11 cellular contexts compared by ENCODE assay signal in the genomic region with DNA sequence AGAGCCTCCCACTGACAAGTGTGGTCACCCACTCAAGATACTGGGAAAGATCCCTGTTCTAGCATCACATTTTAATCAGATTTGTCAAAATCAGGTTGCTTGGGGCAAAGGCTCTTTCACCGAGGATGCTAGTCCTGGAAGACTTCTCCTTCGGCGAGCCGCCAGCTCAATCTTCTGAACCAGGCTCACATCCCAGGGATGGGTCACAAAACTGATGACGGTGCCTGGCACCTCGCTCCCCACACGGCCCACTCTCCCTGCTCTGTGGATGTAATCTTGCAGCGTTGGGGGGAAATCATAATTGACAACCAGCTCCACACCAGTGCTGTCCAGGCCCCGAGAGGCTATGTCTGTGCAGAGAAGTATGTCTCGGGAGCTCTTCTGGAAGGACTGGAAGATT. TPM values are rescaled to one million over a fixed set of nuclear protein-coding genes. Genes with fewer than 3 reads are reported as not detected.
DNase-seq lines count a peak whose midpoint lies in the region; ATAC-seq and TF ChIP-seq lines count a peak whose summit lies in the region.
"Had no signal": no experiment of that assay in that cellular context is flagged by ENCODE, and none has a peak within 500 bp of the region (broad histone marks: within the 10 kb centered on the region; RNA-seq: fewer than 3 reads in every experiment).

No MANE protein-coding gene starts in this region.

- H2AFZ ChIP-seq in Loucy (ENCODE audit: low read length) (no peak overlapping the region), neuron (ENCODE audit: low read depth, low read length) (no peak overlapping the region)

- H3K36me3 ChIP-seq in CD4-positive, alpha-beta memory T cell (ENCODE audit: insufficient read depth, low read length): peaks cover 9% of the 10 kb centered on the region
- H3K36me3 ChIP-seq in Loucy (ENCODE audit: insufficient read depth, low read length): no peaks in the 10 kb centered on the region
- H3K36me3 ChIP-seq in duodenal mucosa (ENCODE audit: control insufficient read depth in 1 of 2, insufficient read depth in 2 of 2, low read length in 2 of 2): peaks cover 0 to 8% of the 10 kb centered on the region in 2 donors
- H3K36me3 ChIP-seq in neuron (ENCODE audit: insufficient read depth, low read length): peaks cover 14% of the 10 kb centered on the region

- peaks cover 4% of the 10 kb centered on the region for H4K20me1 ChIP-seq in Loucy (ENCODE audit: insufficient read depth, low read length, poor library complexity, severe bottlenecking)

- no peak for DNase-seq in CD4-positive, alpha-beta memory T cell
- DNase-seq in caudate nucleus (lab: John Stamatoyannopoulos, UW): no peak
- DNase-seq in head of caudate nucleus: no peak
- DNase-seq in globus pallidus (ENCODE audit: low spot score): no peak
- DNase-seq: amniotic stem cell; NCI-H69; stimulated activated CD4-positive, alpha-beta T cell treated with anti-CD3 and anti-CD28 coated beads, Interleukin-4, amount 100 ng/mL, for 1 hour had no signal

- H3K4me2 ChIP-seq in Loucy (ENCODE audit: low read depth, low read length, poor library complexity, severe bottlenecking): peak overlapping the region; percentile 92

- H3F3A ChIP-seq in Loucy (ENCODE audit: low read depth): no peaks in the 10 kb centered on the region

- H3K36me3 Mint-ChIP-seq in CD4-positive, alpha-beta memory T cell: peaks cover 3 to 16% of the 10 kb centered on the region in 2 donors

- no peak for TF ChIP-seq CTCF in Loucy (conservative IDR thresholded peaks at IDR 0.05; ENCODE audit: low read length)

- no peaks in the 10 kb centered on the region for H3K9me3 ChIP-seq in CD4-positive, alpha-beta memory T cell (ENCODE audit: control insufficient read depth in 1 of 2, low read length in 2 of 2)
- H3K9me3 ChIP-seq in Loucy (ENCODE audit: insufficient read depth, low read depth, low read length) (no peaks in the 10 kb centered on the region), duodenal mucosa (ENCODE audit: control insufficient read depth in 1 of 2, low read length in 2 of 2) (no peaks in the 10 kb centered on the region), neuron (ENCODE audit: low read length) (no peaks in the 10 kb centered on the region)

- POLR2A ChIA-PET in CD4-positive, alpha-beta memory T cell (lab: Charles Lee; ENCODE audit: partially characterized antibody): interaction anchor here (0.6 to 4.9 kb wide), 9 partner anchors 15 to 129 kb away, joined by 3 to 95 read pairs (median 7); a partner anchor contains a TSS

- peaks cover 30% of the 10 kb centered on the region for H3K4me1 ChIP-seq in CD4-positive, alpha-beta memory T cell (ENCODE audit: insufficient read depth, low read length)
- H3K4me1 ChIP-seq in Loucy (ENCODE audit: insufficient read depth, low read length, poor library complexity, severe bottlenecking) (peaks cover 26% of the 10 kb centered on the region), duodenal mucosa (ENCODE audit: control insufficient read depth in 1 of 2, insufficient read depth in 2 of 2, low read length in 2 of 2) (peaks cover 14 to 27% of the 10 kb centered on the region in 2 donors), neuron (ENCODE audit: insufficient read depth, low read length) (peaks cover 21% of the 10 kb centered on the region)

- peaks cover 39% of the 10 kb centered on the region for H3K79me2 ChIP-seq in Loucy (ENCODE audit: insufficient read depth, low read length)

- H3K9ac ChIP-seq in Loucy (ENCODE audit: low read depth, low read length, poor library complexity, severe bottlenecking): peak overlapping the region; percentile 87
- no peak overlapping the region for H3K9ac ChIP-seq in duodenal mucosa (ENCODE audit: low read depth in 1 of 2, low read length in 2 of 2)

- peak overlapping the region; percentile 93 to 100 (median 97) for H3K4me3 Mint-ChIP-seq in CD4-positive, alpha-beta memory T cell

- peak overlapping the region in 4 of 7 donors; percentile 41 to 91 (median 59) for H3K27ac Mint-ChIP-seq in CD4-positive, alpha-beta memory T cell

- H3K4me1 Mint-ChIP-seq in CD4-positive, alpha-beta memory T cell: peaks cover 10 to 33% (median 27%) of the 10 kb centered on the region in 4 donors

- H3K4me3 ChIP-seq in CD4-positive, alpha-beta memory T cell (ENCODE audit: low read length in 2 of 2): peak overlapping the region in 1 of 2 donors; percentile 87
- H3K4me3 ChIP-seq in Loucy (ENCODE audit: low read length, poor library complexity, severe bottlenecking) (peak overlapping the region; percentile 95), duodenal mucosa (ENCODE audit: low read depth in 1 of 2, low read length in 2 of 2) (peak overlapping the region; percentile 95 to 97), neuron (ENCODE audit: low read length) (peak overlapping the region; percentile 59)

- intact Hi-C loops in CD4-positive, alpha-beta memory T cell (cut with micrococcal nuclease): no loop called here
- intact Hi-C loops in head of caudate nucleus (cut with DNase I): no loop called here

- peaks cover 0 to 2% (median 0%) of the 10 kb centered on the region in 8 donors for H3K9me3 Mint-ChIP-seq in CD4-positive, alpha-beta memory T cell

- CTCF ChIA-PET in CD4-positive, alpha-beta memory T cell (lab: Charles Lee; ENCODE audit: partially characterized antibody): interaction anchor here (0.6 to 5.2 kb wide), 7 partner anchors 15 to 175 kb away, joined by 3 to 45 read pairs (median 3); a partner anchor contains a TSS

- no peaks in the 10 kb centered on the region for H3K9me2 ChIP-seq in Loucy (replicated peaks; ENCODE audit: low read depth, low read length)

- H3K27me3 ChIP-seq in CD4-positive, alpha-beta memory T cell (ENCODE audit: insufficient read depth, low read length): no peaks in the 10 kb centered on the region
- H3K27me3 ChIP-seq in Loucy (ENCODE audit: insufficient read depth, low read length, poor library complexity, severe bottlenecking) (peaks cover 4% of the 10 kb centered on the region), duodenal mucosa (ENCODE audit: control insufficient read depth in 1 of 2, insufficient read depth in 2 of 2, low read length in 2 of 2) (no peaks in the 10 kb centered on the region), neuron (ENCODE audit: insufficient read depth, low read length) (no peaks in the 10 kb centered on the region)

- no peak overlapping the region for H3K27ac ChIP-seq in CD4-positive, alpha-beta memory T cell (ENCODE audit: low read depth, low read length)
- H3K27ac ChIP-seq in duodenal mucosa (ENCODE audit: low read depth, low read length) (no peak overlapping the region), caudate nucleus (ENCODE audit: low read depth, low read length) (no peak overlapping the region)

- H3K27me3 Mint-ChIP-seq in CD4-positive, alpha-beta memory T cell: peaks cover 1 to 2% of the 10 kb centered on the region in 2 donors

- no peak for ATAC-seq in HG03342 (IDR thresholded peaks at IDR 0.05; ENCODE audit: unreplicated experiment)

RNA-seq across cellular contexts. Expression of a gene that starts 1.5 kb away (rescaled TPM):
- 10 to 100 TPM; 16.1 to 17.0 TPM for total RNA-seq in CD4-positive, alpha-beta memory T cell
- 10 to 100 TPM; 36.0 to 55.8 TPM for polyA plus RNA-seq in CD4-positive, alpha-beta memory T cell

RNA-seq across cellular contexts. Expression of a gene that starts 1.6 kb away (rescaled TPM):
- 10 to 100 TPM; 13.8 to 14.6 TPM for total RNA-seq in CD4-positive, alpha-beta memory T cell
- 10 to 100 TPM in 1 of 2 donors, 1 to 10 TPM in 1; 9.0 to 11.9 TPM for polyA plus RNA-seq in CD4-positive, alpha-beta memory T cell

RNA-seq across cellular contexts. Expression of a gene that starts 5.8 kb away (rescaled TPM):
- not detected for total RNA-seq in CD4-positive, alpha-beta memory T cell
- not detected for polyA plus RNA-seq in CD4-positive, alpha-beta memory T cell

RNA-seq across cellular contexts. Expression of a gene that starts 22.2 kb away (rescaled TPM):
- 100 to 1,000 TPM; 106 to 119 TPM for total RNA-seq in CD4-positive, alpha-beta memory T cell
- 10 to 100 TPM; 46.9 to 58.8 TPM for polyA plus RNA-seq in CD4-positive, alpha-beta memory T cell

RNA-seq across cellular contexts. Expression of a gene that starts 41.2 kb away (rescaled TPM):
- total RNA-seq in CD4-positive, alpha-beta memory T cell: 1 to 10 TPM in 1 of 2 experiments, under 1 TPM in 1; 0.91 to 1.2 TPM
- not detected for polyA plus RNA-seq in CD4-positive, alpha-beta memory T cell
